In the genomic region with DNA sequence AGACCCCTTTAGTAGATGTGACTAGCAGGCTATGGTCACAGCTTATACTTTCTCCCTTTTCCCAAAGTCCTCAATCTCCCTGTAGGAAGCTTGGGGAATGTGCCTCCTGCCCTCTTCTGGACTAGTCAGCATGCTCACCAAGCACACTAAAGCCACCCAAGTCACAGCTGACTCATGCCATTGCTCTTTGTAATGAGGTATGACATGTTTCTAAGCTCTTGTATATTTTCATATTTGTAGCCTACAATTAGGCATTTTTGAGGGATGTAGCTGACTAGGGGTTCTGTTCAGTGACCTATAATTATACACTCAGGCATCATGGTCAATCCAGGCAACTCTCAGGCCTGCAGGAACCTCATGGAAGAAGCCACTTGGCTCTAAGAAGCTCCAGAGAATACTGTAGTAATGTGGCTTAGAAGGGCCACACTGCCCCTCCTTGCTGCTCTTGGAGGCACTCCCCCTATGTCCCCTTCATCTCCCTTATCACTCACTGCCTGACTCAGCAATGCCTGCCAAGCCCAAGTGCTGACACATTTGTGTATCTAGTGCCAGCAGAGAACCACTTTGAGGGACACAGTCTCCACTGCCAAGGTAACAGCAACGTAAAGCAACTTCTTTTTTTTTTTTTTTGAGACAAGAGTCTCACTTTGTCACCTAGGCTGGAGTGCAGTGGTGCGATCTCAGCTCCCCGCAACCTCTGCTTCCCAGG, we compare ENCODE assay signal across 9 cellular contexts.
A peak's percentile ranks its signal among the peaks of the same experiment; 100 is the strongest.
DNase-seq lines count a peak whose midpoint lies in the region; ATAC-seq, FAIRE-seq and TF ChIP-seq lines count a peak whose summit lies in the region.
"Had no signal": no experiment of that assay in that cellular context is flagged by ENCODE, and none has a peak within 500 bp of the region (broad histone marks: within the 10 kb centered on the region; RNA-seq: fewer than 3 reads in every experiment).

No MANE protein-coding gene starts in this region.

- RAD21 ChIA-PET in GM12878 (lab: Charles Lee; ENCODE audit: unreplicated experiment), result no interaction called here

- H2BK5ac ChIP-seq in IMR-90 (ENCODE audit: low read depth, low read length, poor library complexity, severe bottlenecking), result peak overlapping the region; percentile 89

- H3K4me2 ChIP-seq in IMR-90 (ENCODE audit: low read depth, low read length) (0 out of 2 replicates have a peak overlapping the region, but pooled peaks have one; percentile 3), GM12878 (ENCODE audit: control insufficient read depth, insufficient read depth) (no peak overlapping the region), keratinocyte (ENCODE audit: control insufficient read depth, extremely low read depth, insufficient read depth, low read depth, low read length) (peak overlapping the region; percentile 46)

- POLR2A ChIA-PET in IMR-90 (lab: Charles Lee; ENCODE audit: unreplicated experiment) (interaction anchor here (1.3 kb wide), 1 partner anchor 49 kb away, joined by 3 read pairs; no protein-coding TSS in a partner anchor), GM12878 (lab: Charles Lee) (no interaction called here)

- no peak for TF ChIP-seq EP300 in GM12878 (IDR thresholded peaks at IDR 0.05; ENCODE audit: borderline replicate concordance in 1 of 2, control insufficient read depth in 1 of 2, low read depth in 2 of 2, low read length in 2 of 2)

- H3K36me3 ChIP-seq in IMR-90 (ENCODE audit: control insufficient read depth, insufficient read depth, low read length) (peaks cover 4% of the 10 kb centered on the region), GM12878 (ENCODE audit: control insufficient read depth in 2 of 2, insufficient read depth in 2 of 2, low read length in 1 of 2) (no peaks in the 10 kb centered on the region), keratinocyte (ENCODE audit: control insufficient read depth in 2 of 2, extremely low read depth in 1 of 2, insufficient read depth in 2 of 2, low read length in 2 of 2) (peaks cover 0 to 2% of the 10 kb centered on the region in 2 experiments), tibial artery (no peaks in the 10 kb centered on the region)

- no peak overlapping the region for H4K5ac ChIP-seq in IMR-90 (ENCODE audit: low read depth, low read length)

- peak overlapping the region; percentile 26; the same call in 1 of the 2 replicates for H3K18ac ChIP-seq in IMR-90 (ENCODE audit: low read depth, low read length)

- no peak overlapping the region for H2AFZ ChIP-seq in IMR-90 (replicated peaks; ENCODE audit: low read length, poor library complexity)
- H2AFZ ChIP-seq in GM12878 (ENCODE audit: control insufficient read depth, low read depth, low read length), result no peak overlapping the region
- no peak overlapping the region for H2AFZ ChIP-seq in keratinocyte (ENCODE audit: control insufficient read depth, low read length)

- CTCF ChIA-PET in IMR-90 (lab: Yijun Ruan, JAX), result interaction anchor here (0.6 to 2.0 kb wide), 6 partner anchors 15 to 144 kb away, joined by 3 to 9 read pairs (median 4); no protein-coding TSS in a partner anchor
- CTCF ChIA-PET in GM12878 (lab: Yijun Ruan, JAX), result interaction anchor here (1.1 to 1.7 kb wide), 2 partner anchors 9 to 22 kb away, joined by 4 to 6 read pairs; no protein-coding TSS in a partner anchor

- H3K79me1 ChIP-seq in IMR-90 (ENCODE audit: low read depth in 1 of 2, low read length in 2 of 2), result peaks cover 50 to 87% of the 10 kb centered on the region in 2 experiments

- peak overlapping the region; percentile 81 for H2BK120ac ChIP-seq in IMR-90 (ENCODE audit: low read depth, low read length)

- peak overlapping the region; percentile 85 for H4K91ac ChIP-seq in IMR-90 (ENCODE audit: insufficient read depth, low read depth, low read length)

- peak; percentile 68 for ATAC-seq in IMR-90 (ENCODE audit: low read depth)
- peak; percentile 21; the same call in 1 of the 3 replicates for ATAC-seq in GM12878

- WGBS in IMR-90 (ENCODE audit: extremely low coverage in 2 of 2, insufficient read length in 1 of 2), 2 experiments, result no CpG with 5 or more reads among the region's 3 CpGs
- WGBS in GM12878 (ENCODE audit: insufficient coverage, insufficient replicate concordance, low lambda C conversion rate, missing lambda C conversion rate), result 56% methylated on average over 3 of the region's 3 CpGs

- DNase-seq in IMR-90 (peak; percentile 89), GM12878 (ENCODE audit: low read depth, low spot score) (no peak), keratinocyte (ENCODE audit: low read depth, low spot score) (no peak), tibial artery (peak; percentile 51 to 80), NCI-H774 (lab: John Stamatoyannopoulos, UW) (no peak), NCI-H2196 (lab: John Stamatoyannopoulos, UW; ENCODE audit: unreplicated experiment) (no peak), CD1c-positive myeloid dendritic cell (ENCODE audit: extremely low spot score) (no peak)
- DNase-seq: dorsolateral prefrontal cortex; stimulated activated CD4-positive, alpha-beta T cell treated with anti-CD3 and anti-CD28 coated beads, Interleukin-15, amount 100 ng/mL, for 24 hours had no signal

- H3K27ac ChIP-seq in IMR-90 (ENCODE audit: insufficient read depth, low read length) (peak overlapping the region; percentile 66), GM12878 (ENCODE audit: control insufficient read depth, insufficient read depth) (no peak overlapping the region), keratinocyte (ENCODE audit: control insufficient read depth, insufficient read depth, low read length) (peak overlapping the region; percentile 81), tibial artery (peak overlapping the region; percentile 62 to 84)

- BruUV-seq in IMR-90 (replicated peaks; lab: Mats Ljungman, UMichigan) (no TSS peak), GM12878 (replicated peaks; lab: Mats Ljungman, UMichigan) (no TSS peak)

- peak overlapping the region; percentile 89 for H3K4ac ChIP-seq in IMR-90 (ENCODE audit: low read depth, low read length)

- H3K9ac ChIP-seq in IMR-90 (ENCODE audit: low read depth, low read length) (no peak overlapping the region; the same call in 1 of the 2 replicates), GM12878 (ENCODE audit: control insufficient read depth, insufficient read depth, low read length) (no peak overlapping the region), keratinocyte (ENCODE audit: control insufficient read depth, extremely low read depth, insufficient read depth, low read length) (no peak overlapping the region)

- no peak for FAIRE-seq in GM12878 (lab: Jason Lieb, UNC)
- FAIRE-seq in keratinocyte (lab: Jason Lieb, UNC), result peak; percentile 55

- H2BK20ac ChIP-seq in IMR-90 (ENCODE audit: low read depth, low read length), result peak overlapping the region; percentile 55

- peak overlapping the region; percentile 83 for H2AK5ac ChIP-seq in IMR-90 (ENCODE audit: low read depth, low read length)

- H2AK9ac ChIP-seq in IMR-90 (replicated peaks; ENCODE audit: low read depth, low read length, poor library complexity), result peak overlapping the region; percentile 8

- peak overlapping the region in 1 of 2 experiments; percentile 44; a peak in 1 of 4 replicates for H4K8ac ChIP-seq in IMR-90 (ENCODE audit: low read depth in 2 of 2, low read length in 2 of 2)

- H2BK15ac ChIP-seq in IMR-90 (ENCODE audit: low read depth, low read length), result peak overlapping the region; percentile 3; the same call in 1 of the 3 replicates

- dilution Hi-C loops in IMR-90 (cut with HindIII; ENCODE audit: low sequenced_read_pairs, unreplicated experiment), result no loop called here
- dilution Hi-C loops in keratinocyte (cut with MboI; ENCODE audit: extremely low pct_ligation_motif_present, low sequenced_read_pairs), result no loop called here

- intact Hi-C loops in IMR-90 (cut with micrococcal nuclease), result loop anchor here (1.0 to 5.0 kb wide), 2 partner anchors 51 to 79 kb away; no protein-coding TSS in a partner anchor
- intact Hi-C loops in GM12878 (cut with micrococcal nuclease; ENCODE audit: unreplicated experiment), result no loop called here
- intact Hi-C loops in tibial artery (cut with DNase I; ENCODE audit: low total_unique reads), result loop anchor here (10.0 kb wide), 1 partner anchor 64 kb away; no protein-coding TSS in a partner anchor

- H3K79me2 ChIP-seq in GM12878 (ENCODE audit: control insufficient read depth, insufficient read depth, low read length), result no peaks in the 10 kb centered on the region
- peaks cover 57% of the 10 kb centered on the region for H3K79me2 ChIP-seq in keratinocyte (ENCODE audit: control insufficient read depth, insufficient read depth, low read length)

- H3K27me3 ChIP-seq in IMR-90 (ENCODE audit: control insufficient read depth, insufficient read depth, low read length) (no peaks in the 10 kb centered on the region), GM12878 (replicated peaks in 1 of 2; ENCODE audit: control insufficient read depth in 2 of 2, insufficient read depth in 2 of 2, low read length in 1 of 2) (no peaks in the 10 kb centered on the region), keratinocyte (ENCODE audit: control insufficient read depth, extremely low read depth, insufficient read depth, low read length) (no peaks in the 10 kb centered on the region), tibial artery (no peaks in the 10 kb centered on the region)
- H3K27me3 ChIP-seq: dorsolateral prefrontal cortex had no signal

- TF ChIP-seq RAD21 in IMR-90 (IDR thresholded peaks at IDR 0.05; ENCODE audit: low read length) (peak; percentile 67), GM12878 (IDR thresholded peaks at IDR 0.05; ENCODE audit: insufficient read depth, low read depth, low read length) (no peak)

- SMC1A ChIA-PET in GM12878 (lab: Charles Lee; ENCODE audit: uncharacterized antibody, unreplicated experiment), result interaction anchor here (0.6 to 1.4 kb wide), 4 partner anchors 9 to 21 kb away, joined by 3 to 4 read pairs (median 3); no protein-coding TSS in a partner anchor

- H3K9me3 ChIP-seq in IMR-90 (ENCODE audit: control insufficient read depth, insufficient read depth, low read length) (no peaks in the 10 kb centered on the region), GM12878 (replicated peaks; ENCODE audit: control insufficient read depth, insufficient read depth, low read length) (no peaks in the 10 kb centered on the region), keratinocyte (ENCODE audit: control insufficient read depth, low read depth, low read length) (no peaks in the 10 kb centered on the region), tibial artery (no peaks in the 10 kb centered on the region)

- peak overlapping the region; percentile 61; the same call in 1 of the 2 replicates for H3K23ac ChIP-seq in IMR-90 (ENCODE audit: low read depth, low read length)

- H3K4me3 ChIP-seq in IMR-90 (ENCODE audit: insufficient read depth, low read depth, low read length), result no peak overlapping the region
- no peak overlapping the region for H3K4me3 ChIP-seq in GM12878
- H3K4me3 ChIP-seq in keratinocyte (ENCODE audit: control insufficient read depth in 2 of 3, extremely low read depth in 1 of 3, insufficient read depth in 2 of 3, low read depth in 1 of 3, low read length in 3 of 3), result no peak overlapping the region
- H3K4me3 ChIP-seq in tibial artery, result no peak overlapping the region
- H3K4me3 ChIP-seq: dorsolateral prefrontal cortex had no signal

- H3K56ac ChIP-seq in IMR-90 (ENCODE audit: extremely low read depth, insufficient read depth, low read length), result 0 out of 2 replicates have a peak overlapping the region, but pooled peaks have one; percentile 9

- in situ Hi-C loops in IMR-90 (cut with MboI; ENCODE audit: low sequenced_read_pairs) (no loop called here), GM12878 (cut with MboI) (no loop called here)

- peak overlapping the region; percentile 76; the same call in 1 of the 2 replicates for H3K14ac ChIP-seq in IMR-90 (replicated peaks; ENCODE audit: low read depth, low read length)

- TF ChIP-seq CTCF in IMR-90 (conservative IDR thresholded peaks at IDR 0.05; ENCODE audit: low read depth, low read length) (peak; percentile 50), GM12878 (IDR thresholded peaks at IDR 0.05 in 2 of 3, conservative IDR thresholded peaks at IDR 0.05 in 1 of 3; ENCODE audit: control insufficient read depth in 2 of 3, extremely low read depth in 1 of 3, insufficient read depth in 1 of 3, low read depth in 3 of 3, low read length in 3 of 3) (no peak), keratinocyte (optimal IDR thresholded peaks at IDR 0.05 in 1 of 3, IDR thresholded peaks at IDR 0.05 in 1 of 3, conservative IDR thresholded peaks at IDR 0.05 in 1 of 3; ENCODE audit: extremely low read depth in 1 of 3, insufficient read depth in 2 of 3, low read length in 3 of 3) (peak; percentile 20 to 66 (median 41)), tibial artery (IDR thresholded peaks at IDR 0.05) (peak; percentile 39 to 40)

- H3K4me1 ChIP-seq in IMR-90 (ENCODE audit: control insufficient read depth, insufficient read depth, low read length) (peaks cover 49% of the 10 kb centered on the region), GM12878 (ENCODE audit: control insufficient read depth, insufficient read depth, low read length) (peaks cover under 1% of the 10 kb centered on the region; the same call in 1 of the 2 replicates), keratinocyte (ENCODE audit: control insufficient read depth, extremely low read depth, insufficient read depth, low read length) (peaks cover 65% of the 10 kb centered on the region), tibial artery (peaks cover 0 to 95% (median 60%) of the 10 kb centered on the region in 4 donors)

- TF ChIP-seq POLR2A in IMR-90 (IDR thresholded peaks at IDR 0.05; ENCODE audit: low read depth, low read length) (no peak), GM12878 (IDR thresholded peaks at IDR 0.05; ENCODE audit: low read depth, low read length) (no peak)

- peaks cover 50% of the 10 kb centered on the region for H3K9me1 ChIP-seq in IMR-90 (ENCODE audit: insufficient read depth, low read length)
- H3K9me1 ChIP-seq in keratinocyte (ENCODE audit: control insufficient read depth, extremely low read depth, insufficient read depth, low read length), result peaks cover 3% of the 10 kb centered on the region

- H4K20me1 ChIP-seq in IMR-90 (ENCODE audit: insufficient read depth, low read length) (peaks cover 14% of the 10 kb centered on the region; the same call in 1 of the 2 replicates), GM12878 (ENCODE audit: control insufficient read depth, insufficient read depth) (no peaks in the 10 kb centered on the region), keratinocyte (ENCODE audit: control insufficient read depth, extremely low read depth, insufficient read depth, low read length) (no peaks in the 10 kb centered on the region)

Comparison
In these comparisons a context has a peak if more than half of its experiments do, and no peak if none do; other contexts are left out.
1. DNase-seq: peak in IMR-90 (single experiment) and tibial artery (2 of 2); none in GM12878 (single experiment), keratinocyte (single experiment), NCI-H774 (single experiment), NCI-H2196 (single experiment) and CD1c-positive myeloid dendritic cell (single experiment).
2. CTCF ChIP-seq: peak in IMR-90 (single experiment), keratinocyte (3 of 3) and tibial artery (2 of 2); none in GM12878 (0 of 3).